28 cellular contexts compared by ENCODE assay signal in the genomic region with DNA sequence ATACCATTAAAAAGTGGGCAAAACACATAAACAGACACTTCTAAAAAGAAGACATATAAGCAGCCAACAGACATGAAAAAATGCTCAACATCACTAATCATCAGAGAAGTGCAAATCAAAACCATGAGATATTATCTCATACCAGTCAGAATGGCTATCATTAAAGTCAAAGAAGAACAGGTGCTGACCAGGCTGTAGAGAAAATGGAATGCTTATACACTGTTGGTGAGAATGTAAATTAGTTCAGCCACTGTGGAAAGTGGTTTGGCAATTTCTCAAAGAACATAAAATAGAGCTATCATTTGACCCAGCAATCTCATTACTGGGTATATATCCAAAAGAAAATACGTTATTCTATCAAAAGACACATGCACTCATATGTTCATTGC. TPM values are rescaled to one million over a fixed set of nuclear protein-coding genes. Genes with fewer than 3 reads are reported as not detected.
DNase-seq lines count a peak whose midpoint lies in the region; ATAC-seq, FAIRE-seq and TF ChIP-seq lines count a peak whose summit lies in the region.
"Had no signal": no experiment of that assay in that cellular context is flagged by ENCODE, and none has a peak within 500 bp of the region (broad histone marks: within the 10 kb centered on the region; RNA-seq: fewer than 3 reads in every experiment).

No MANE protein-coding gene starts in this region.

- intact Hi-C loops in K562 (cut with micrococcal nuclease) = no loop called here

- H3K27ac ChIP-seq in SJCRH30 = peak overlapping the region; percentile 79
- no peak overlapping the region for H3K27ac ChIP-seq in K562 (ENCODE audit: extremely low read depth, low read depth, low read length)
- H3K27ac ChIP-seq: BLaER1 had no signal

- in situ Hi-C loops in K562 (cut with MboI) = no loop called here

- no peaks in the 10 kb centered on the region for H3K9me1 ChIP-seq in K562 (ENCODE audit: control insufficient read depth, insufficient read depth, low read length)

- TF ChIP-seq RAD21 in K562 (CRISPR knock-in tag; conservative IDR thresholded peaks at IDR 0.05 in 1 of 2, IDR thresholded peaks at IDR 0.05 in 1 of 2) = no peak

- peak; percentile 50 to 73 for DNase-seq in SJCRH30
- DNase-seq in K562 (ENCODE audit: extremely low read depth in 1 of 4, low spot score in 3 of 4) = no peak
- DNase-seq in SHP77 (lab: John Stamatoyannopoulos, UW) = no peak
- DNase-seq: 8988T; ACHN; BE2C; C1 segment of cervical spinal cord; CD4-positive, alpha-beta memory T cell; CD4-positive, CD25-positive, alpha-beta regulatory T cell; CD8-positive, alpha-beta memory T cell; COR-L47; DMS 273 treated with DMSO at 0.1 percent for 48 hours; DMS153; DMS53; DMS79; DND-41; EL; GDM1 had no signal

- H2AFZ ChIP-seq in K562 (ENCODE audit: low read depth, low read length) = peak overlapping the region; percentile 80; the same call in 1 of the 2 replicates

- peaks cover 19% of the 10 kb centered on the region for H3K79me2 ChIP-seq in K562 (ENCODE audit: control insufficient read depth, insufficient read depth, low read length)

- TF ChIP-seq CTCF in K562 (IDR thresholded peaks at IDR 0.05 in 2 of 3, conservative IDR thresholded peaks at IDR 0.05 in 1 of 3; ENCODE audit: insufficient read depth in 2 of 3, low read depth in 1 of 3, low read length in 3 of 3) = no peak

- POLR2A ChIA-PET in K562 (lab: Yijun Ruan, JAX) = interaction anchor here (1.0 kb wide), 1 partner anchor 7 kb away, joined by 4 read pairs; no protein-coding TSS in a partner anchor

- TF ChIP-seq POLR2A in K562 (conservative IDR thresholded peaks at IDR 0.05) = no peak

- H3K36me3 ChIP-seq in SJCRH30 (no peaks in the 10 kb centered on the region), K562 (ENCODE audit: control insufficient read depth, insufficient read depth, low read length) (peaks cover 17% of the 10 kb centered on the region; the same call in 2 of the 3 replicates)
- H3K36me3 ChIP-seq: BE2C, BLaER1 had no signal

- H4K20me1 ChIP-seq in K562 (replicated peaks; ENCODE audit: control insufficient read depth, insufficient read depth, low read length) = no peaks in the 10 kb centered on the region
- H4K20me1 ChIP-seq: BLaER1 had no signal

- 71% methylated on average over 1 of the region's 1 CpG for WGBS in K562 (ENCODE audit: insufficient coverage, low coverage, missing lambda C conversion rate)

- ATAC-seq in K562 (no peak), GM21447 (IDR thresholded peaks at IDR 0.05; ENCODE audit: unreplicated experiment) (no peak), HG03432 (IDR thresholded peaks at IDR 0.05; ENCODE audit: unreplicated experiment) (no peak)

- peak; percentile 26 for FAIRE-seq in K562 (lab: Jason Lieb, UNC)
- FAIRE-seq: A204.1, GM12891, GM18507 had no signal

- CTCF ChIA-PET in K562 (lab: Yijun Ruan, JAX; ENCODE audit: low intra/inter-chr PET ratio) = no interaction called here

- H3K27me3 ChIP-seq in SJCRH30 (no peaks in the 10 kb centered on the region), K562 (ENCODE audit: control insufficient read depth in 2 of 2, insufficient read depth in 2 of 2, low read length in 2 of 2) (no peaks in the 10 kb centered on the region)
- H3K27me3 ChIP-seq: BE2C, BLaER1 had no signal

- H3K4me1 ChIP-seq in SJCRH30 (peaks cover 25% of the 10 kb centered on the region), K562 (replicated peaks in 1 of 2; ENCODE audit: control insufficient read depth in 2 of 2, insufficient read depth in 2 of 2, low read length in 2 of 2) (peaks cover 4 to 13% of the 10 kb centered on the region in 2 experiments; a peak in 4 of 5 replicates)
- H3K4me1 ChIP-seq: BE2C, BLaER1 had no signal

- no peaks in the 10 kb centered on the region for H3K9me3 ChIP-seq in SJCRH30 (replicated peaks)
- no peaks in the 10 kb centered on the region for H3K9me3 ChIP-seq in K562 (replicated peaks; ENCODE audit: control insufficient read depth, insufficient read depth, low read depth, low read length)
- H3K9me3 ChIP-seq: BE2C had no signal

- no peak overlapping the region for H3K9ac ChIP-seq in K562 (ENCODE audit: insufficient read depth in 1 of 2, low read depth in 2 of 2, low read length in 2 of 2)
- H3K9ac ChIP-seq: BLaER1 had no signal

- no peak overlapping the region for H3K4me3 ChIP-seq in SJCRH30
- H3K4me3 ChIP-seq in K562 = no peak overlapping the region
- H3K4me3 ChIP-seq: BLaER1 had no signal

- TF ChIP-seq EP300 in K562 (IDR thresholded peaks at IDR 0.05; ENCODE audit: low read length) = no peak

- H3K4me2 ChIP-seq in K562 (ENCODE audit: insufficient read depth, low read length) = peak overlapping the region; percentile 24; the same call in 1 of the 2 replicates
- H3K4me2 ChIP-seq: BLaER1 had no signal

- no TSS peak for BruUV-seq in K562 (replicated peaks; lab: Mats Ljungman, UMichigan)

TF ChIP-seq in K562, 482 proteins besides CTCF, POLR2A, EP300 and RAD21 (continues in another document):
- TF ChIP-seq HDAC3 (IDR thresholded peaks at IDR 0.05; ENCODE audit: borderline replicate concordance, partially characterized antibody) = no peak
- no peak for TF ChIP-seq ETV6 (IDR thresholded peaks at IDR 0.05; ENCODE audit: borderline replicate concordance in 1 of 2, low read depth in 2 of 2, low read length in 1 of 2)
- TF ChIP-seq ETV6 (CRISPR knock-in tag; IDR thresholded peaks at IDR 0.05; ENCODE audit: borderline replicate concordance) = no peak
- TF ChIP-seq KAT2B (IDR thresholded peaks at IDR 0.05; ENCODE audit: low read depth, low read length) = no peak
- no peak for TF ChIP-seq ZC3H4 (CRISPR knock-in tag; IDR thresholded peaks at IDR 0.05; ENCODE audit: borderline replicate concordance)
- TF ChIP-seq ZNF347 (CRISPR knock-in tag; IDR thresholded peaks at IDR 0.05; ENCODE audit: low read depth) = no peak
- TF ChIP-seq ZNF121 (CRISPR knock-in tag; conservative IDR thresholded peaks at IDR 0.05) = no peak
- TF ChIP-seq, protein P1, sequence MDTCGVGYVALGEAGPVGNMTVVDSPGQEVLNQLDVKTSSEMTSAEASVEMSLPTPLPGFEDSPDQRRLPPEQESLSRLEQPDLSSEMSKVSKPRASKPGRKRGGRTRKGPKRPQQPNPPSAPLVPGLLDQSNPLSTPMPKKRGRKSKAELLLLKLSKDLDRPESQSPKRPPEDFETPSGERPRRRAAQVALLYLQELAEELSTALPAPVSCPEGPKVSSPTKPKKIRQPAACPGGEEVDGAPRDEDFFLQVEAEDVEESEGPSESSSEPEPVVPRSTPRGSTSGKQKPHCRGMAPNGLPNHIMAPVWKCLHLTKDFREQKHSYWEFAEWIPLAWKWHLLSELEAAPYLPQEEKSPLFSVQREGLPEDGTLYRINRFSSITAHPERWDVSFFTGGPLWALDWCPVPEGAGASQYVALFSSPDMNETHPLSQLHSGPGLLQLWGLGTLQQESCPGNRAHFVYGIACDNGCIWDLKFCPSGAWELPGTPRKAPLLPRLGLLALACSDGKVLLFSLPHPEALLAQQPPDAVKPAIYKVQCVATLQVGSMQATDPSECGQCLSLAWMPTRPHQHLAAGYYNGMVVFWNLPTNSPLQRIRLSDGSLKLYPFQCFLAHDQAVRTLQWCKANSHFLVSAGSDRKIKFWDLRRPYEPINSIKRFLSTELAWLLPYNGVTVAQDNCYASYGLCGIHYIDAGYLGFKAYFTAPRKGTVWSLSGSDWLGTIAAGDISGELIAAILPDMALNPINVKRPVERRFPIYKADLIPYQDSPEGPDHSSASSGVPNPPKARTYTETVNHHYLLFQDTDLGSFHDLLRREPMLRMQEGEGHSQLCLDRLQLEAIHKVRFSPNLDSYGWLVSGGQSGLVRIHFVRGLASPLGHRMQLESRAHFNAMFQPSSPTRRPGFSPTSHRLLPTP (IDR thresholded peaks at IDR 0.05; ENCODE audit: borderline replicate concordance, extremely low read depth, insufficient read length) = no peak
- TF ChIP-seq, protein P2, sequence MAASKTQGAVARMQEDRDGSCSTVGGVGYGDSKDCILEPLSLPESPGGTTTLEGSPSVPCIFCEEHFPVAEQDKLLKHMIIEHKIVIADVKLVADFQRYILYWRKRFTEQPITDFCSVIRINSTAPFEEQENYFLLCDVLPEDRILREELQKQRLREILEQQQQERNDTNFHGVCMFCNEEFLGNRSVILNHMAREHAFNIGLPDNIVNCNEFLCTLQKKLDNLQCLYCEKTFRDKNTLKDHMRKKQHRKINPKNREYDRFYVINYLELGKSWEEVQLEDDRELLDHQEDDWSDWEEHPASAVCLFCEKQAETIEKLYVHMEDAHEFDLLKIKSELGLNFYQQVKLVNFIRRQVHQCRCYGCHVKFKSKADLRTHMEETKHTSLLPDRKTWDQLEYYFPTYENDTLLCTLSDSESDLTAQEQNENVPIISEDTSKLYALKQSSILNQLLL (CRISPR knock-in tag; IDR thresholded peaks at IDR 0.05; ENCODE audit: borderline replicate concordance) = no peak
- TF ChIP-seq POLR3G (IDR thresholded peaks at IDR 0.05; ENCODE audit: extremely low read depth, insufficient read length, insufficient replicate concordance) = no peak
- TF ChIP-seq YBX1 (IDR thresholded peaks at IDR 0.05) = no peak
- no peak for TF ChIP-seq JUNB (CRISPR knock-in tag; conservative IDR thresholded peaks at IDR 0.05)
- TF ChIP-seq ZNF274 (IDR thresholded peaks at IDR 0.05; ENCODE audit: borderline replicate concordance, low read depth, low read length) = no peak

RNA-seq across cellular contexts. Expression of a gene that starts 13.5 kb away (rescaled TPM):
- not detected in 2 replicates for total RNA-seq in SJCRH30 (2014; rRNA removed; shearing (Covaris generic))
- 10.3 and 25.0 TPM in 2 replicates for total RNA-seq in K562 (2011; cell fraction: chromatin; rRNA removed; ENCODE audit: low replicate concordance)
- 3.0 and 4.3 TPM in 2 replicates for total RNA-seq in K562 (2011; cell fraction: nucleolus; rRNA removed)
- total RNA-seq in K562 (2011; cell fraction: nucleoplasm; rRNA removed) = 25.1 and 45.6 TPM in 2 replicates
- total RNA-seq in K562 (2014; rRNA removed) (0.86 and 0.90 TPM in 2 replicates), K562 (2014; rRNA removed; fragmentation: Illumina TruSeq; extraction: Trizol) (2.3 and 2.8 TPM in 2 replicates), K562 (2015; rRNA removed; fragmentation: Illumina TruSeq; extraction: Trizol) (2.2 and 2.4 TPM in 2 replicates), K562 (2021) (1.6 and 2.3 TPM in 2 replicates)
- polyA plus RNA-seq in K562 (2011; rRNA removed) (1.8 and 1.9 TPM in 2 replicates), K562 (2014; fragmentation: Illumina TruSeq; extraction: Trizol) (3.0 and 3.1 TPM in 2 replicates), K562 (2014; fragmentation: Nextera tagmentation; extraction: Ambion mirVana) (1 to 10 TPM; 1.7 to 2.0 TPM), K562 (2014; rRNA removed) (1.5 and 1.9 TPM in 2 replicates)
- 1.7 and 3.0 TPM in 2 replicates for polyA plus RNA-seq in K562 (2011; cell fraction: cytosol; rRNA removed)
- polyA plus RNA-seq in K562 (2011; cell fraction: nucleus; rRNA removed) = 4.8 and 11.5 TPM in 2 replicates
- 2.0 and 2.5 TPM in 2 replicates for polyA plus RNA-seq in K562 (2012)
- 4.9 and 9.8 TPM in 2 replicates for polyA minus RNA-seq in K562 (2011; rRNA and poly(A)+ RNA removed)
- polyA minus RNA-seq in K562 (2011; cell fraction: cytosol; rRNA and poly(A)+ RNA removed) = 0.36 and 1.5 TPM in 2 replicates
- polyA minus RNA-seq in K562 (2011; cell fraction: nucleus; rRNA and poly(A)+ RNA removed) = 3.2 and 5.7 TPM in 2 replicates
- total RNA-seq: A673; CD4-positive, alpha-beta memory T cell; CD4-positive, CD25-positive, alpha-beta regulatory T cell; CD8-positive, alpha-beta memory T cell; G401 had no signal
- polyA plus RNA-seq: AG04450; CD14-positive monocyte; CD4-positive, alpha-beta memory T cell; CD4-positive, CD25-positive, alpha-beta regulatory T cell; CD8-positive, alpha-beta memory T cell had no signal

Comparison
In these comparisons a context has a peak if more than half of its experiments do, and no peak if none do; other contexts are left out.
1. DNase-seq: peak in SJCRH30 (2 of 2); none in K562 (0 of 4) and SHP77 (0 of 2).